Comparison of ENCODE assay signal across 8 cellular contexts in the genomic region with DNA sequence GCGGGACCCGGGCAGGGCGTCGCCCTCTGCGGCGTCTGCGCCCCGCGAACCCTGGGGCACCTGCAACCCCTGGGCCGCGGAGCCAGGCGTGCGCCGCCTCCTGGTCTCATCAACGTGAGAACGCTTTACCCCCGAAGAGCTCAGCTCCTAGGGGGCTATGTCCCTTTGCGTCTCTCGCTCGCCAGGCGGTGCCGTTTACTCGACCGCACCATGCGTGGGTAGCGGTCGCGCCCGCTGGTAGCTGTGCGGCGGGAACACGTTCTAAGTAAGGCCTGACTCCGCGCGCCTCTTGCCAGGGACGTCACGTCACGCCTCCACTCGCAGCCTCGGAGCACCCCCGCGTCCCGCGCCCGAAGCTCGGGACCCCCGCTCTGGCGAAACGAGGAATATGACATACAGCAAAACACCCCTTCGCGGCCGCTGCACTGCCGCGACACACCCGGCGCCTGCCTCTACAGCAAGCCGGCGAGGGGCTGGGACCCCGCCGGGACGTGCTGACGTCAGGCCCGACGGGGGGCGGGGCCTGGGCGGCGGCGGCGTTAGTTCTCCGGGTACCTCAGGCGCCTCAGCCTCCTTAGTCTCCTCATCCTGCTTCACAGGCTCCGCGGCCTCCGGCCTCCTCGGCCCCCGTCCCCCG. TPM values are rescaled to one million over a fixed set of nuclear protein-coding genes. Genes with fewer than 3 reads are reported as not detected.
DNase-seq lines count a peak whose midpoint lies in the region; ATAC-seq and TF ChIP-seq lines count a peak whose summit lies in the region.

A gene with protein sequence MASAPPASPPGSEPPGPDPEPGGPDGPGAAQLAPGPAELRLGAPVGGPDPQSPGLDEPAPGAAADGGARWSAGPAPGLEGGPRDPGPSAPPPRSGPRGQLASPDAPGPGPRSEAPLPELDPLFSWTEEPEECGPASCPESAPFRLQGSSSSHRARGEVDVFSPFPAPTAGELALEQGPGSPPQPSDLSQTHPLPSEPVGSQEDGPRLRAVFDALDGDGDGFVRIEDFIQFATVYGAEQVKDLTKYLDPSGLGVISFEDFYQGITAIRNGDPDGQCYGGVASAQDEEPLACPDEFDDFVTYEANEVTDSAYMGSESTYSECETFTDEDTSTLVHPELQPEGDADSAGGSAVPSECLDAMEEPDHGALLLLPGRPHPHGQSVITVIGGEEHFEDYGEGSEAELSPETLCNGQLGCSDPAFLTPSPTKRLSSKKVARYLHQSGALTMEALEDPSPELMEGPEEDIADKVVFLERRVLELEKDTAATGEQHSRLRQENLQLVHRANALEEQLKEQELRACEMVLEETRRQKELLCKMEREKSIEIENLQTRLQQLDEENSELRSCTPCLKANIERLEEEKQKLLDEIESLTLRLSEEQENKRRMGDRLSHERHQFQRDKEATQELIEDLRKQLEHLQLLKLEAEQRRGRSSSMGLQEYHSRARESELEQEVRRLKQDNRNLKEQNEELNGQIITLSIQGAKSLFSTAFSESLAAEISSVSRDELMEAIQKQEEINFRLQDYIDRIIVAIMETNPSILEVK (plus strand): TSS at position 568 of the 637 bp plus-strand sequence. CDS start 358 bp downstream, outside the sequence.

- H3K27me3 Mint-ChIP-seq in T-helper 1 cell treated with Interleukin-12 subunit alpha and Interleukin-12 subunit beta and Interleukin-4 antibody, amounts not matched to agents 30 μg/mL and 1 μg/mL, for 36 hours (ENCODE audit: low read depth): peaks cover 24% of the 10 kb centered on the region

- H3K4me3 ChIP-seq in GM12865 (ENCODE audit: low read depth, low read length) (peak within 1 kb of the TSS; percentile 76), uterus (peak within 1 kb of the TSS; percentile 53 to 54)

- intact Hi-C loops in left ventricle myocardium superior (cut with micrococcal nuclease): no loop called here
- intact Hi-C loops in uterus (cut with DNase I; ENCODE audit: low total_unique reads): no loop called here

- H3K4me3 Mint-ChIP-seq in T-helper 1 cell treated with Interleukin-12 subunit alpha and Interleukin-12 subunit beta and Interleukin-4 antibody, amounts not matched to agents 30 μg/mL and 1 μg/mL, for 36 hours: peak within 1 kb of the TSS; percentile 87

- DNase-seq in GM12865 (ENCODE audit: low read depth) (peak; percentile 93), NCI-H1105 treated with DMSO at 0.1 percent for 48 hours (lab: John Stamatoyannopoulos, UW) (peak; percentile 60), amniotic stem cell (lab: John Stamatoyannopoulos, UW) (peak; percentile 31), left ventricle myocardium superior (peak; percentile 93), putamen (ENCODE audit: low spot score) (peak; percentile 89), uterus (peak; percentile 81 to 84)

- no peaks in the 10 kb centered on the region for H3K27me3 ChIP-seq in uterus

- H3K4me1 Mint-ChIP-seq in T-helper 1 cell treated with Interleukin-12 subunit alpha and Interleukin-12 subunit beta and Interleukin-4 antibody, amounts not matched to agents 30 μg/mL and 1 μg/mL, for 36 hours (ENCODE audit: low read depth): peaks cover 21% of the 10 kb centered on the region

- H3K9me3 ChIP-seq in uterus: no peaks in the 10 kb centered on the region

- peak; percentile 31 for TF ChIP-seq CTCF in GM12865 (IDR thresholded peaks at IDR 0.05; ENCODE audit: insufficient read depth, low read depth, low read length, missing control alignments)
- peak in 2 of 4 experiments; percentile 14 to 32 for TF ChIP-seq CTCF in uterus (IDR thresholded peaks at IDR 0.05)

- ATAC-seq in HG02588 (IDR thresholded peaks at IDR 0.05; ENCODE audit: unreplicated experiment) (peak; percentile 76), left ventricle myocardium superior (peak; percentile 90)

- peak within 1 kb of the TSS; percentile 78 for H3K27ac Mint-ChIP-seq in T-helper 1 cell treated with Interleukin-12 subunit alpha and Interleukin-12 subunit beta and Interleukin-4 antibody, amounts not matched to agents 30 μg/mL and 1 μg/mL, for 36 hours

- H3K4me1 ChIP-seq in uterus: peaks cover 4 to 9% of the 10 kb centered on the region in 2 donors

- TF ChIP-seq POLR2A in uterus (IDR thresholded peaks at IDR 0.05): peak; percentile 80 to 89

- H3K9me3 Mint-ChIP-seq in T-helper 1 cell treated with Interleukin-12 subunit alpha and Interleukin-12 subunit beta and Interleukin-4 antibody, amounts not matched to agents 30 μg/mL and 1 μg/mL, for 36 hours: no peaks in the 10 kb centered on the region

- peaks cover 3% of the 10 kb centered on the region for H3K36me3 Mint-ChIP-seq in T-helper 1 cell treated with Interleukin-12 subunit alpha and Interleukin-12 subunit beta and Interleukin-4 antibody, amounts not matched to agents 30 μg/mL and 1 μg/mL, for 36 hours (ENCODE audit: low read depth)

- no peaks in the 10 kb centered on the region for H3K36me3 ChIP-seq in uterus

- peak within 1 kb of the TSS; percentile 91 for H3K27ac ChIP-seq in uterus

RNA-seq across cellular contexts. Expression of the gene that starts here (rescaled TPM):
- total RNA-seq in left ventricle myocardium superior (28.3 TPM), uterus (10 to 100 TPM; 10.5 to 75.0 (median 49.4) TPM)

Comparison
In these comparisons a context has a peak if more than half of its experiments do, and no peak if none do; other contexts are left out.
1. Peak in every context shown above with its lines: DNase-seq, ATAC-seq, H3K4me3 ChIP-seq and H3K27ac ChIP-seq.
2. DNase-seq: peak in every context shown above with its lines; median percentile 93 in GM12865; 93 in left ventricle myocardium superior; 89 in putamen; 82 in uterus; 60 in NCI-H1105 treated with DMSO at 0.1 percent for 48 hours; 31 in amniotic stem cell.